ENCODE assay signal across 9 cellular contexts in genomic region chr18:58886864-58887612, GRCh38. TPM values are rescaled to one million over a fixed set of nuclear protein-coding genes. Genes with fewer than 3 reads are reported as not detected.
DNase-seq lines count a peak whose midpoint lies in the region; ATAC-seq and TF ChIP-seq lines count a peak whose summit lies in the region.
"Had no signal": no experiment of that assay in that cellular context is flagged by ENCODE, and none has a peak within 500 bp of the region (broad histone marks: within the 10 kb centered on the region; RNA-seq: fewer than 3 reads in every experiment).

No MANE protein-coding gene starts in this region.

- BruUV-seq in Calu3 (replicated peaks; lab: Mats Ljungman, UMichigan): no TSS peak

- no peaks in the 10 kb centered on the region; the same call in 1 of the 2 replicates for H3K27me3 Mint-ChIP-seq in HFFc6 (ENCODE audit: insufficient read depth)
- peaks cover 19% of the 10 kb centered on the region for H3K27me3 Mint-ChIP-seq in T-helper 17 cell
- no peaks in the 10 kb centered on the region for H3K27me3 Mint-ChIP-seq in Calu3 (ENCODE audit: unreplicated experiment)

- H3K9me3 Mint-ChIP-seq in HFFc6: no peaks in the 10 kb centered on the region
- no peaks in the 10 kb centered on the region for H3K9me3 Mint-ChIP-seq in Calu3 (ENCODE audit: low read depth, unreplicated experiment)

- ATAC-seq in T-helper 17 cell (no peak), right cardiac atrium (peak; percentile 18 to 22)

- CTCF ChIA-PET in Calu3 (lab: Charles Lee): no interaction called here

- H3K27ac ChIP-seq in right cardiac atrium (ENCODE audit: low read length): peak overlapping the region; percentile 92
- peak overlapping the region; percentile 75 for H3K27ac ChIP-seq in temporal lobe (ENCODE audit: low read depth, low read length)

- H3K4me1 Mint-ChIP-seq in HFFc6 (ENCODE audit: low read depth) (peaks cover 31% of the 10 kb centered on the region), T-helper 17 cell (peaks cover 8% of the 10 kb centered on the region), Calu3 (ENCODE audit: low read depth, unreplicated experiment) (peaks cover 21% of the 10 kb centered on the region)

- H3K9me3 ChIP-seq in T-helper 17 cell (ENCODE audit: control insufficient read depth, low read length, poor library complexity, severe bottlenecking) (no peaks in the 10 kb centered on the region), right cardiac atrium (ENCODE audit: control insufficient read depth, low read length) (no peaks in the 10 kb centered on the region)

- H3K27me3 ChIP-seq in right cardiac atrium (ENCODE audit: control insufficient read depth, insufficient read depth): no peaks in the 10 kb centered on the region

- no peak overlapping the region for H3K4me3 ChIP-seq in right cardiac atrium (ENCODE audit: low read length)

- peaks cover 10% of the 10 kb centered on the region; the same call in 1 of the 2 replicates for H3K36me3 Mint-ChIP-seq in HFFc6 (ENCODE audit: low read depth)
- H3K36me3 Mint-ChIP-seq in T-helper 17 cell (ENCODE audit: low read depth): no peaks in the 10 kb centered on the region
- peaks cover 51% of the 10 kb centered on the region for H3K36me3 Mint-ChIP-seq in Calu3 (ENCODE audit: insufficient read depth, unreplicated experiment)

- peak overlapping the region; percentile 22; the same call in 1 of the 2 replicates for H3K27ac Mint-ChIP-seq in HFFc6
- peak overlapping the region; percentile 8 for H3K27ac Mint-ChIP-seq in T-helper 17 cell
- H3K27ac Mint-ChIP-seq in Calu3 (ENCODE audit: unreplicated experiment): no peak overlapping the region

- 50% methylated on average over 8 of the region's 8 CpGs for WGBS in right cardiac atrium

- TF ChIP-seq CTCF in HFFc6 (IDR thresholded peaks at IDR 0.05) (no peak), Calu3 (IDR thresholded peaks at IDR 0.05; ENCODE audit: unreplicated experiment) (no peak)

- intact Hi-C loops in right cardiac atrium (cut with DNase I) (no loop called here), Calu3 (cut with micrococcal nuclease; ENCODE audit: unreplicated experiment) (no loop called here)

- peaks cover 2% of the 10 kb centered on the region for H3K4me1 ChIP-seq in right cardiac atrium (ENCODE audit: control insufficient read depth, insufficient read depth, low read length)

- no peak for DNase-seq in HFFc6
- no peak for DNase-seq in T-helper 17 cell
- no peak for DNase-seq in right cardiac atrium
- DNase-seq in NCI-H345 treated with DMSO at 0.1 percent for 48 hours (lab: John Stamatoyannopoulos, UW; ENCODE audit: unreplicated experiment): no peak
- no peak for DNase-seq in Calu3
- DNase-seq in T-helper 1 cell: no peak
- no peak for DNase-seq in activated CD4-positive, CD25-positive, alpha-beta regulatory T cell treated with anti-CD3 and anti-CD28 coated beads, Interleukin-2, amount 50 U/mL, for 72 hours
- DNase-seq: activated CD4-positive, alpha-beta T cell treated with anti-CD3 and anti-CD28 coated beads for 1 hour had no signal

- H3K4me3 Mint-ChIP-seq in HFFc6: no peak overlapping the region
- peak overlapping the region; percentile 45 for H3K4me3 Mint-ChIP-seq in T-helper 17 cell
- H3K4me3 Mint-ChIP-seq in Calu3 (ENCODE audit: low read depth, unreplicated experiment): no peak overlapping the region

RNA-seq across cellular contexts. Expression of gene ZNF532, which starts 22.4 kb away (rescaled TPM):
- 10 to 100 TPM; 43.1 to 56.6 (median 50.1) TPM for total RNA-seq in HFFc6 (2021; fragmentation: NEBNext Ultra II Directional; extraction: Animal tissue kit (Norgen Biotek cat#: 25700))
- total RNA-seq in T-helper 17 cell (10 to 100 TPM; 12.9 to 17.7 TPM), right cardiac atrium (10 to 100 TPM; 70.5 to 87.9 (median 75.9) TPM), temporal lobe (184 TPM), Calu3 (2022) (124 and 150 TPM in 2 replicates)
- 21.1 TPM for polyA plus RNA-seq in right cardiac atrium
